17 cellular contexts compared by ENCODE assay signal in genomic region chr2:72138921-72139381, GRCh38. TPM values are rescaled to one million over a fixed set of nuclear protein-coding genes. Genes with fewer than 3 reads are reported as not detected.
A peak's percentile ranks its signal among the peaks of the same experiment; 100 is the strongest.
DNase-seq lines count a peak whose midpoint lies in the region; ATAC-seq and TF ChIP-seq lines count a peak whose summit lies in the region.
"Had no signal": no experiment of that assay in that cellular context is flagged by ENCODE, and none has a peak within 500 bp of the region (broad histone marks: within the 10 kb centered on the region; RNA-seq: fewer than 3 reads in every experiment).

No MANE protein-coding gene starts in this region.

- DNase-seq in SK-N-SH (peak; percentile 27), PC-9 (peak; percentile 74 to 84), kidney glomerular epithelial cell (lab: John Stamatoyannopoulos, UW) (peak; percentile 35), sciatic nerve (ENCODE audit: low spot score) (peak; percentile 51), progenitor cell of endocrine pancreas (ENCODE audit: low spot score, unreplicated experiment) (no peak), germinal center (ENCODE audit: low spot score) (no peak)
- DNase-seq: 8988T, hippocampal formation, NCI-H2029, NCI-H524 treated with DMSO at 0.1 percent for 48 hours, SW 1271 had no signal

- H3K27ac ChIP-seq in SK-N-SH (ENCODE audit: low read depth in 2 of 2, low read length in 1 of 2) (no peak overlapping the region), PC-9 (peak overlapping the region; percentile 69)
- H3K27ac ChIP-seq: body of pancreas had no signal

- H4K20me1 ChIP-seq in SK-N-SH (ENCODE audit: insufficient read depth): no peaks in the 10 kb centered on the region
- no peaks in the 10 kb centered on the region; the same call in 1 of the 2 replicates for H4K20me1 ChIP-seq in PC-9 (ENCODE audit: insufficient read depth)

- peaks cover 11% of the 10 kb centered on the region for H3K27me3 Mint-ChIP-seq in progenitor cell of endocrine pancreas

- H3K79me2 ChIP-seq in SK-N-SH (ENCODE audit: insufficient read depth): no peaks in the 10 kb centered on the region
- H3K79me2 ChIP-seq in PC-9 (ENCODE audit: low read depth): no peaks in the 10 kb centered on the region

- no peak overlapping the region for H3K9ac ChIP-seq in SK-N-SH

- H2AFZ ChIP-seq in SK-N-SH (ENCODE audit: low read depth) (no peak overlapping the region), PC-9 (no peak overlapping the region)

- peaks cover 3% of the 10 kb centered on the region for H3K36me3 Mint-ChIP-seq in progenitor cell of endocrine pancreas (ENCODE audit: insufficient read depth)

- no peaks in the 10 kb centered on the region for H3K9me3 Mint-ChIP-seq in progenitor cell of endocrine pancreas (ENCODE audit: low read depth)
- H3K9me3 Mint-ChIP-seq: CD4-positive, alpha-beta T cell; nephron had no signal

- H3K4me1 Mint-ChIP-seq in progenitor cell of endocrine pancreas (ENCODE audit: low read depth): peaks cover 12% of the 10 kb centered on the region

- H3K9me3 ChIP-seq in SK-N-SH: no peaks in the 10 kb centered on the region
- H3K9me3 ChIP-seq in PC-9 (ENCODE audit: insufficient read depth, low read depth): no peaks in the 10 kb centered on the region
- H3K9me3 ChIP-seq: body of pancreas, tibial nerve had no signal

- peaks cover 6% of the 10 kb centered on the region for H3K27me3 ChIP-seq in SK-N-SH (ENCODE audit: insufficient read depth)
- no peaks in the 10 kb centered on the region for H3K27me3 ChIP-seq in PC-9 (ENCODE audit: insufficient read depth, low read depth)

- no peak for TF ChIP-seq EP300 in SK-N-SH (IDR thresholded peaks at IDR 0.05; ENCODE audit: borderline replicate concordance in 1 of 2, low read depth in 1 of 2, low read length in 1 of 2)

- TF ChIP-seq RAD21 in SK-N-SH (IDR thresholded peaks at IDR 0.05; ENCODE audit: low read length): no peak

- ATAC-seq in SK-N-SH treated with all-trans-retinoic acid at 6 μM for 48 hours (no peak), sciatic nerve (no peak), HG03521 (IDR thresholded peaks at IDR 0.05; ENCODE audit: unreplicated experiment) (no peak)
- ATAC-seq: body of pancreas had no signal

- intact Hi-C loops in PC-9 (cut with micrococcal nuclease; ENCODE audit: unreplicated experiment): loop anchor here (1.0 to 5.0 kb wide), 7 partner anchors 24 to 532 kb away; no protein-coding TSS in a partner anchor
- intact Hi-C loops in sciatic nerve (cut with DNase I): loop anchor here (10.0 kb wide), 1 partner anchor 204 kb away; no protein-coding TSS in a partner anchor

- no peaks in the 10 kb centered on the region; a peak in 1 of 4 replicates for H3K4me1 ChIP-seq in SK-N-SH (ENCODE audit: control insufficient read depth in 1 of 2, insufficient read depth in 2 of 2, low read depth in 1 of 2, low read length in 1 of 2)
- H3K4me1 ChIP-seq in PC-9 (replicated peaks; ENCODE audit: insufficient read depth): peaks cover 34% of the 10 kb centered on the region

- H3K4me3 Mint-ChIP-seq in progenitor cell of endocrine pancreas (ENCODE audit: low read depth): no peak overlapping the region
- H3K4me3 Mint-ChIP-seq: CD4-positive, alpha-beta T cell; nephron had no signal

- CTCF ChIA-PET in SK-N-SH (lab: Yijun Ruan, JAX) (interaction anchor here (1.2 to 5.7 kb wide), 11 partner anchors 10 to 592 kb away, joined by 3 to 58 read pairs (median 6); partner anchors contain the start of gene CYP26B1), PC-9 (lab: Charles Lee) (interaction anchor here (0.7 to 1.5 kb wide), 3 partner anchors 23 to 463 kb away, joined by 3 to 5 read pairs (median 4); no protein-coding TSS in a partner anchor)

- no peaks in the 10 kb centered on the region for H3K36me3 ChIP-seq in SK-N-SH (replicated peaks in 1 of 2; ENCODE audit: control insufficient read depth in 1 of 2, insufficient read depth in 2 of 2, low read length in 1 of 2)
- H3K36me3 ChIP-seq in PC-9 (ENCODE audit: low read depth): no peaks in the 10 kb centered on the region

- no peaks in the 10 kb centered on the region for H3F3A ChIP-seq in SK-N-SH (replicated peaks; ENCODE audit: insufficient read depth)
- peaks cover 33% of the 10 kb centered on the region for H3F3A ChIP-seq in PC-9 (ENCODE audit: insufficient read depth, low read depth)

- BruUV-seq in PC-9 (replicated peaks; lab: Mats Ljungman, UMichigan): no TSS peak

- no peaks in the 10 kb centered on the region for H3K9me2 ChIP-seq in SK-N-SH
- H3K9me2 ChIP-seq in PC-9 (ENCODE audit: insufficient read depth): no peaks in the 10 kb centered on the region

- no peak overlapping the region for H3K27ac Mint-ChIP-seq in progenitor cell of endocrine pancreas
- H3K27ac Mint-ChIP-seq: CD4-positive, alpha-beta T cell; nephron had no signal

- POLR2A ChIA-PET in SK-N-SH (lab: Yijun Ruan, JAX) (no interaction called here), PC-9 (lab: Charles Lee; ENCODE audit: unreplicated experiment) (interaction anchor here (0.6 kb wide), 1 partner anchor 1155 kb away, joined by 7 read pairs; the partner anchor contains the start of gene EGR4)

- H3K4me3 ChIP-seq in SK-N-SH (ENCODE audit: low read depth in 2 of 2, low read length in 1 of 2): no peak overlapping the region
- H3K4me3 ChIP-seq in PC-9: peak overlapping the region; percentile 31; the same call in 1 of the 2 replicates
- H3K4me3 ChIP-seq: body of pancreas, tibial nerve had no signal

- H3K4me2 ChIP-seq in SK-N-SH (no peak overlapping the region), PC-9 (peak overlapping the region; percentile 75)

- no peak for TF ChIP-seq CTCF in SK-N-SH (IDR thresholded peaks at IDR 0.05)
- TF ChIP-seq CTCF in PC-9 (conservative IDR thresholded peaks at IDR 0.05): no peak
- TF ChIP-seq CTCF in progenitor cell of endocrine pancreas (IDR thresholded peaks at IDR 0.05; ENCODE audit: unreplicated experiment): no peak

- 62% methylated on average over 14 of the region's 14 CpGs for WGBS in SK-N-SH (ENCODE audit: low lambda C conversion rate)

TF ChIP-seq in SK-N-SH, 30 proteins besides CTCF, POLR2A, EP300 and RAD21:
- TF ChIP-seq MXI1 (IDR thresholded peaks at IDR 0.05; ENCODE audit: low read depth, low read length) (no peak), SIN3A (IDR thresholded peaks at IDR 0.05; ENCODE audit: borderline replicate concordance, low read depth, low read length) (no peak), CHD2 (IDR thresholded peaks at IDR 0.05; ENCODE audit: low read length, partially characterized antibody) (no peak)
- TF ChIP-seq, protein P1, sequence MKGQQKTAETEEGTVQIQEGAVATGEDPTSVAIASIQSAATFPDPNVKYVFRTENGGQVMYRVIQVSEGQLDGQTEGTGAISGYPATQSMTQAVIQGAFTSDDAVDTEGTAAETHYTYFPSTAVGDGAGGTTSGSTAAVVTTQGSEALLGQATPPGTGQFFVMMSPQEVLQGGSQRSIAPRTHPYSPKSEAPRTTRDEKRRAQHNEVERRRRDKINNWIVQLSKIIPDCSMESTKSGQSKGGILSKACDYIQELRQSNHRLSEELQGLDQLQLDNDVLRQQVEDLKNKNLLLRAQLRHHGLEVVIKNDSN (IDR thresholded peaks at IDR 0.05; ENCODE audit: borderline replicate concordance, low read depth): no peak

TF ChIP-seq in SK-N-SH treated with all-trans-retinoic acid at 6 μM for 48 hours, 23 proteins besides CTCF, POLR2A, EP300 and RAD21:
- TF ChIP-seq ZC3H10 (CRISPR knock-in tag; IDR thresholded peaks at IDR 0.05) (no peak), ZFP3 (CRISPR knock-in tag; IDR thresholded peaks at IDR 0.05) (no peak), ZFP30 (CRISPR knock-in tag; IDR thresholded peaks at IDR 0.05) (no peak), BACH2 (CRISPR knock-in tag; IDR thresholded peaks at IDR 0.05; ENCODE audit: borderline replicate concordance) (no peak)
TF ChIP-seq in SK-N-SH treated with all-trans-retinoic acid at 6 μM for 48 hours: peak in this region for 0.

RNA-seq across cellular contexts. Expression of gene CYP26B1, which starts 8.7 kb away (rescaled TPM):
- 0.26 and 0.33 TPM in 2 replicates for polyA plus RNA-seq in SK-N-SH (2012; rRNA removed)
- polyA plus RNA-seq in SK-N-SH (2012; cell fraction: cytosol; rRNA removed): 0.18 TPM in 2 replicates
- polyA plus RNA-seq in SK-N-SH (2012; cell fraction: nucleus; rRNA removed): 0.83 and 0.92 TPM in 2 replicates
- total RNA-seq in PC-9 (2021): 0.55 and 1.3 TPM in 2 replicates
- 12.7 TPM for total RNA-seq in sciatic nerve
- total RNA-seq in progenitor cell of endocrine pancreas: 31.5 and 37.5 TPM in 2 replicates

Comparison
In these comparisons a context has a peak if more than half of its experiments do, and no peak if none do; other contexts are left out.
1. DNase-seq: peak in SK-N-SH (single experiment), PC-9 (2 of 2), kidney glomerular epithelial cell (single experiment) and sciatic nerve (single experiment); none in progenitor cell of endocrine pancreas (single experiment) and germinal center (single experiment).